In the genomic region with DNA sequence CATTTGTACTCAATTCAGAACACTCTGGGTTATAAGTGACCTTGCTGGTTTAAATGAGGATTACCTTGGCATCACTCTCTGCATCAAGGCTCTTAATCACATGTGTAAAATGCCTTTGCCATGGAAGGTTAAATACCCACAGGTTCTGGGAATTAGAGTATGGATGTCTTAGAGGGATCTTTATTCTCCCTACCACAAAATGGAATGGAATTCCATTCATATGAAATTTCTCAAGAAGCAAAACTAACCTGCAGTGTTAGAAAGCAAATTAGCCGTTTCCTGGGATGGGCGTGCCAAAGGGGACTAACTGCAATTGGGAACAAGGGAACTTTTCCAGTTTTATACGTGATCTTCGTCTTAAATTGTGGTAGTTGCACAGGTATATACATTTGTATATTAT, we compare ENCODE assay signal across 19 cellular contexts.
"Had no signal": no experiment of that assay in that cellular context is flagged by ENCODE, and none has a peak within 500 bp of the region (broad histone marks: within the 10 kb centered on the region; RNA-seq: fewer than 3 reads in every experiment).

No MANE protein-coding gene starts in this region.

- H3K36me3 ChIP-seq: brain microvascular endothelial cell, pancreas, tibial nerve, vagina had no signal

- FAIRE-seq: pancreas had no signal

- ATAC-seq: effector memory CD8-positive, alpha-beta T cell; stimulated activated memory B cell treated with anti-CD40 and anti-IgM and Interleukin-4, amounts not matched to agents 10 μg/mL and 1 μg/mL and 100 μg/mL, for 72 hours had no signal

- H3K27ac Mint-ChIP-seq: activated naive CD8-positive, alpha-beta T cell treated with anti-CD3 and anti-CD28 coated beads, Interleukin-2, amount 10 ng/mL, durations not matched to agents 7 days and 5 days; stimulated activated memory B cell treated with anti-CD40 and anti-IgM and Interleukin-4, amounts not matched to agents 10 μg/mL and 1 μg/mL and 100 μg/mL, for 72 hours had no signal

- H3K27me3 ChIP-seq: brain microvascular endothelial cell, heart left ventricle, pancreas, tibial nerve, vagina had no signal

- H3K4me3 ChIP-seq: heart left ventricle, lung, pancreas, tibial nerve, vagina had no signal

- H3K4me3 Mint-ChIP-seq: activated naive CD8-positive, alpha-beta T cell treated with anti-CD3 and anti-CD28 coated beads, Interleukin-2, amount 10 ng/mL, durations not matched to agents 7 days and 5 days; effector memory CD8-positive, alpha-beta T cell; stimulated activated memory B cell treated with anti-CD40 and anti-IgM and Interleukin-4, amounts not matched to agents 10 μg/mL and 1 μg/mL and 100 μg/mL, for 72 hours had no signal

- H3K9me3 ChIP-seq: pancreas, vagina had no signal

- DNase-seq: activated CD4-positive, alpha-beta T cell treated with anti-CD3 and anti-CD28 coated beads, Interleukin-2, amount 50 U/mL, for 1 hour; activated naive CD4-positive, alpha-beta T cell; activated naive CD8-positive, alpha-beta T cell treated with anti-CD3 and anti-CD28 coated beads, Interleukin-2, amount 10 ng/mL, durations not matched to agents 7 days and 5 days; activated T-cell treated with anti-CD3 and anti-CD28 coated beads for 4 hours; brain microvascular endothelial cell; cerebellar nuclear complex; dermis blood vessel endothelial cell; effector memory CD8-positive, alpha-beta T cell; foreskin melanocyte; heart left ventricle; midbrain; pancreas; stimulated activated CD4-positive, alpha-beta T cell treated with anti-CD3 and anti-CD28 coated beads, Interleukin-12 subunit alpha, Interleukin-12 subunit beta, amount 100 ng/mL, for 4 hours; stimulated activated CD4-positive, alpha-beta T cell treated with anti-CD3 and anti-CD28 coated beads, Interleukin-2, amount 100 ng/mL, for 24 hours; T-helper 9 cell had no signal

- H3K9me3 Mint-ChIP-seq: activated naive CD8-positive, alpha-beta T cell treated with anti-CD3 and anti-CD28 coated beads, Interleukin-2, amount 10 ng/mL, durations not matched to agents 7 days and 5 days; effector memory CD8-positive, alpha-beta T cell; stimulated activated memory B cell treated with anti-CD40 and anti-IgM and Interleukin-4, amounts not matched to agents 10 μg/mL and 1 μg/mL and 100 μg/mL, for 72 hours had no signal

- H3K27ac ChIP-seq: brain microvascular endothelial cell, heart left ventricle, pancreas, tibial nerve, vagina had no signal

- H3K27me3 Mint-ChIP-seq: activated naive CD8-positive, alpha-beta T cell treated with anti-CD3 and anti-CD28 coated beads, Interleukin-2, amount 10 ng/mL, durations not matched to agents 7 days and 5 days; effector memory CD8-positive, alpha-beta T cell; stimulated activated memory B cell treated with anti-CD40 and anti-IgM and Interleukin-4, amounts not matched to agents 10 μg/mL and 1 μg/mL and 100 μg/mL, for 72 hours had no signal
